In genomic region chr1:200258447-200259375, GRCh38 we compare ENCODE assay signal across 9 cellular contexts.
DNase-seq lines count a peak whose midpoint lies in the region; ATAC-seq, FAIRE-seq and TF ChIP-seq lines count a peak whose summit lies in the region.
"Had no signal": no experiment of that assay in that cellular context is flagged by ENCODE, and none has a peak within 500 bp of the region (broad histone marks: within the 10 kb centered on the region; RNA-seq: fewer than 3 reads in every experiment).

No MANE protein-coding gene starts in this region.

- no TSS peak for BruUV-seq in Caco-2 (replicated peaks; lab: Mats Ljungman, UMichigan)

- WGBS in small intestine, 3 donors: 80 to 84% (median 81%) methylated on average over 10 of the region's 10 CpGs
- WGBS in aorta, 2 donors: 87% methylated on average over 10 of the region's 10 CpGs

- H3K27me3 ChIP-seq in Caco-2 (replicated peaks; ENCODE audit: control insufficient read depth, insufficient read depth, low read length): no peaks in the 10 kb centered on the region
- no peaks in the 10 kb centered on the region for H3K27me3 ChIP-seq in small intestine (ENCODE audit: control insufficient read depth in 2 of 2, insufficient read depth in 2 of 2, low read length in 2 of 2)
- no peaks in the 10 kb centered on the region for H3K27me3 ChIP-seq in aorta (ENCODE audit: control insufficient read depth in 1 of 2, insufficient read depth in 2 of 2, low read length in 1 of 2)
- H3K27me3 ChIP-seq: vagina had no signal

- H3K27ac Mint-ChIP-seq in Caco-2 (ENCODE audit: unreplicated experiment): no peak overlapping the region

- H3K4me1 ChIP-seq in Caco-2 (no peaks in the 10 kb centered on the region), small intestine (ENCODE audit: control insufficient read depth in 2 of 2, insufficient read depth in 1 of 2, low read depth in 1 of 2, low read length in 1 of 2) (no peaks in the 10 kb centered on the region), aorta (ENCODE audit: control insufficient read depth in 1 of 2, insufficient read depth in 2 of 2, low read length in 2 of 2) (no peaks in the 10 kb centered on the region)
- H3K4me1 ChIP-seq: vagina had no signal

- H3K4me1 Mint-ChIP-seq in Caco-2 (ENCODE audit: low read depth, unreplicated experiment): peaks cover 11% of the 10 kb centered on the region

- no peak overlapping the region for H3K4me3 Mint-ChIP-seq in Caco-2 (ENCODE audit: unreplicated experiment)

- no peaks in the 10 kb centered on the region for H3K27me3 Mint-ChIP-seq in Caco-2 (ENCODE audit: insufficient read depth, unreplicated experiment)

- CTCF ChIA-PET in Caco-2 (lab: Charles Lee): interaction anchor here (0.6 kb wide), 1 partner anchor 1267 kb away, joined by 3 read pairs; no protein-coding TSS in a partner anchor

- H3K36me3 Mint-ChIP-seq in Caco-2 (ENCODE audit: insufficient read depth, unreplicated experiment): no peaks in the 10 kb centered on the region

- POLR2A ChIA-PET in Caco-2 (lab: Charles Lee): no interaction called here

- H3K9me3 Mint-ChIP-seq in Caco-2 (ENCODE audit: unreplicated experiment): no peaks in the 10 kb centered on the region

- H3K36me3 ChIP-seq in Caco-2 (ENCODE audit: control insufficient read depth, insufficient read depth, low read length) (no peaks in the 10 kb centered on the region), small intestine (ENCODE audit: control insufficient read depth in 2 of 2, insufficient read depth in 2 of 2, low read length in 2 of 2) (no peaks in the 10 kb centered on the region), aorta (ENCODE audit: control insufficient read depth in 1 of 2, insufficient read depth in 2 of 2, low read length in 1 of 2) (no peaks in the 10 kb centered on the region)
- H3K36me3 ChIP-seq: vagina had no signal

- H3K9me3 ChIP-seq in Caco-2 (no peaks in the 10 kb centered on the region), small intestine (ENCODE audit: control insufficient read depth, low read depth) (no peaks in the 10 kb centered on the region), aorta (ENCODE audit: control insufficient read depth, low read length) (peaks cover 2% of the 10 kb centered on the region)
- H3K9me3 ChIP-seq: vagina had no signal

- ATAC-seq in GM19395 (IDR thresholded peaks at IDR 0.05; ENCODE audit: unreplicated experiment): peak; percentile 42
- no peak for ATAC-seq in aorta (ENCODE audit: low FRiP score)

- peak in 1 of 2 experiments; percentile 41 for DNase-seq in Caco-2
- DNase-seq in MV-4-11 (lab: John Stamatoyannopoulos, UW): peak; percentile 9
- DNase-seq in choroid plexus epithelial cell (ENCODE audit: low read depth): peak; percentile 59
- DNase-seq in small intestine: peak; percentile 23
- DNase-seq in head of caudate nucleus: no peak
- DNase-seq in aorta: no peak
- no peak for DNase-seq in UCSD-AML1 (lab: John Stamatoyannopoulos, UW; ENCODE audit: unreplicated experiment)

- H3K27ac ChIP-seq in small intestine (ENCODE audit: low read depth in 1 of 2, low read length in 1 of 2) (no peak overlapping the region), aorta (ENCODE audit: low read depth in 1 of 2, low read length in 2 of 2) (no peak overlapping the region)
- H3K27ac ChIP-seq: vagina had no signal

- H3K4me3 ChIP-seq in Caco-2 (ENCODE audit: low read depth, low read length) (no peak overlapping the region), choroid plexus epithelial cell (ENCODE audit: low read depth, low read length) (no peak overlapping the region), small intestine (ENCODE audit: low read depth in 1 of 2, low read length in 2 of 2) (no peak overlapping the region), aorta (ENCODE audit: low read length in 2 of 2) (no peak overlapping the region)
- H3K4me3 ChIP-seq: vagina had no signal

- intact Hi-C loops in Caco-2 (cut with micrococcal nuclease; ENCODE audit: unreplicated experiment): no loop called here
- intact Hi-C loops in head of caudate nucleus (cut with DNase I): no loop called here
- intact Hi-C loops in aorta (cut with DNase I): no loop called here

- TF ChIP-seq CTCF in Caco-2 (IDR thresholded peaks at IDR 0.05; ENCODE audit: insufficient read depth in 1 of 2, low read depth in 1 of 2, low read length in 1 of 2, severe bottlenecking in 1 of 2, unreplicated experiment in 1 of 2) (peak; percentile 41 to 48), choroid plexus epithelial cell (conservative IDR thresholded peaks at IDR 0.05; ENCODE audit: low read depth, low read length) (peak; percentile 69)

- FAIRE-seq in small intestine (lab: Jason Lieb, UNC): no peak

Comparison
In these comparisons a context has a peak if more than half of its experiments do, and no peak if none do; other contexts are left out.
1. DNase-seq: peak in MV-4-11 (single experiment), choroid plexus epithelial cell (single experiment) and small intestine (single experiment); none in head of caudate nucleus (0 of 42), aorta (0 of 2) and UCSD-AML1 (single experiment).